In genomic region chr3:11726146-11726545, GRCh38 we compare ENCODE assay signal across 30 cellular contexts.
"Had no signal": no experiment of that assay in that cellular context is flagged by ENCODE, and none has a peak within 500 bp of the region (broad histone marks: within the 10 kb centered on the region; RNA-seq: fewer than 3 reads in every experiment).

No MANE protein-coding gene starts in this region.

- H3K27ac Mint-ChIP-seq: activated CD4-positive, alpha-beta T cell treated with anti-CD3 and anti-CD28 coated beads, Interleukin-2, amount 10 ng/mL, durations not matched to agents 24 days and 14 days; activated CD8-positive, alpha-beta T cell treated with anti-CD3 and anti-CD28 coated beads for 36 hours; activated naive CD8-positive, alpha-beta T cell treated with anti-CD3 and anti-CD28 coated beads for 36 hours; activated T-helper 17 cell treated with anti-CD3 and anti-CD28 coated beads, Interleukin-2, amount 50 U/mL, for 72 hours; T-cell had no signal

- H3K9me3 Mint-ChIP-seq: activated CD4-positive, alpha-beta T cell treated with anti-CD3 and anti-CD28 coated beads, Interleukin-2, amount 10 ng/mL, durations not matched to agents 24 days and 14 days; activated CD8-positive, alpha-beta T cell treated with anti-CD3 and anti-CD28 coated beads for 36 hours; activated naive CD8-positive, alpha-beta T cell treated with anti-CD3 and anti-CD28 coated beads for 36 hours; activated T-cell treated with anti-CD3 and anti-CD28 coated beads, Interleukin-2, amount 50 U/mL, for 72 hours; activated T-helper 17 cell treated with anti-CD3 and anti-CD28 coated beads, Interleukin-2, amount 50 U/mL, for 72 hours; T-cell had no signal

- H3K9me3 ChIP-seq: SJSA1, SK-N-SH had no signal

- H3K36me3 ChIP-seq: brain microvascular endothelial cell, SJSA1 had no signal

- H3K4me2 ChIP-seq: KMS-11, SK-N-SH had no signal

- H3K9ac ChIP-seq: KMS-11, SK-N-SH had no signal

- H3K36me3 Mint-ChIP-seq: activated naive CD8-positive, alpha-beta T cell treated with anti-CD3 and anti-CD28 coated beads for 36 hours; T-cell had no signal

- H3K9me2 ChIP-seq: SK-N-SH had no signal

- H3K4me3 ChIP-seq: SJSA1 had no signal

- DNase-seq: activated CD4-positive, alpha-beta T cell treated with anti-CD3 and anti-CD28 coated beads, Interleukin-2, amount 10 ng/mL, durations not matched to agents 24 days and 14 days; activated CD4-positive, alpha-beta T cell treated with anti-CD3 and anti-CD28 coated beads, Interleukin-2, amount 50 U/mL, for 4 hours; activated CD4-positive, CD25-positive, alpha-beta regulatory T cell; activated CD8-positive, alpha-beta T cell treated with anti-CD3 and anti-CD28 coated beads for 36 hours; activated effector memory CD4-positive, alpha-beta T cell treated with anti-CD3 and anti-CD28 coated beads, Interleukin-2, amount 50 U/mL, for 16 hours; activated naive CD4-positive, alpha-beta T cell; activated naive CD4-positive, alpha-beta T cell treated with anti-CD3 and anti-CD28 coated beads, Interleukin-2, amount 50 U/mL, for 16 hours; activated naive CD8-positive, alpha-beta T cell treated with anti-CD3 and anti-CD28 coated beads for 36 hours; activated T-cell treated with anti-CD3 and anti-CD28 coated beads, Interleukin-2, amount 50 U/mL, for 1 hour; activated T-cell treated with anti-CD3 and anti-CD28 coated beads, Interleukin-2, amount 50 U/mL, for 72 hours; amniotic stem cell; aorta; brain microvascular endothelial cell; central memory CD4-positive, alpha-beta T cell; NCI-H1105; NCI-H1417 treated with DMSO at 0.1 percent for 48 hours; NCI-H1930; NCI-H2081 treated with DMSO at 0.1 percent for 48 hours; NCI-H345; NCI-H524 treated with DMSO at 0.1 percent for 48 hours; SHP77 treated with DMSO at 0.1 percent for 48 hours; SK-N-SH; T-cell; T-helper 2 cell; T-helper 9 cell had no signal

- H3K27ac ChIP-seq: brain microvascular endothelial cell, KMS-11, SJSA1, VCaP had no signal

- ATAC-seq: activated CD8-positive, alpha-beta T cell treated with anti-CD3 and anti-CD28 coated beads for 36 hours; activated T-cell treated with anti-CD3 and anti-CD28 coated beads, Interleukin-2, amount 50 U/mL, for 72 hours; activated T-helper 17 cell treated with anti-CD3 and anti-CD28 coated beads, Interleukin-2, amount 50 U/mL, for 72 hours; Panc1; T-cell had no signal

- H3K4me3 Mint-ChIP-seq: activated CD4-positive, alpha-beta T cell treated with anti-CD3 and anti-CD28 coated beads, Interleukin-2, amount 10 ng/mL, durations not matched to agents 24 days and 14 days; activated CD8-positive, alpha-beta T cell treated with anti-CD3 and anti-CD28 coated beads for 36 hours; activated naive CD8-positive, alpha-beta T cell treated with anti-CD3 and anti-CD28 coated beads for 36 hours had no signal
